ENCODE assay signal across 23 cellular contexts in the genomic region with DNA sequence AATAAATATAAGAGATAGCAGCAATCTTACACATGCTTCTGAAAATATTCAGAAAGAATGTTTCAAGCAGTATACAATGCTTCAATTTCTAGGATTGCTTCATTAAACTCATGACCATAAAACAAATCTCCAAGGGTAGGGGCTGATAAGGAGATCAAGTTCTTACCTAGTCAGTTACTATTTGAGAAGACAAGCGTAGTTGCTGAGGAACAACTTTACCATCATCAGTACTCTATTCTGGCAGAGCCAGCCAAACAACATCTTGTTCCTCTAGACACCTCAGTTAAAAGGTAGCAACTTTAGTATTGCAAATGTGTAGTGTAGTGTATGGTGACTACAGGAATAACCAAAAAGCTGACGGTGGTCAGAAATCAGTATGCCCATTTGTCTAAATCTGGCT.
"Had no signal": no experiment of that assay in that cellular context is flagged by ENCODE, and none has a peak within 500 bp of the region (broad histone marks: within the 10 kb centered on the region; RNA-seq: fewer than 3 reads in every experiment).

No MANE protein-coding gene starts in this region.

- H3K9me3 ChIP-seq: suprapubic skin, testis, thoracic aorta, thyroid gland, tibial artery, tibial nerve, transverse colon, upper lobe of left lung, upper lobe of right lung, uterus, vagina had no signal

- H3K4me1 ChIP-seq: suprapubic skin, testis, thyroid gland, tibial artery, tibial nerve, transverse colon, upper lobe of left lung, upper lobe of right lung, uterus, vagina had no signal

- H3K4me3 ChIP-seq: stomach, suprapubic skin, testis, thoracic aorta, thyroid gland, tibial artery, tibial nerve, transverse colon, upper lobe of left lung, upper lobe of right lung, uterus, vagina had no signal

- H3K27ac ChIP-seq: stomach, suprapubic skin, testis, thoracic aorta, thyroid gland, tibial artery, tibial nerve, transverse colon, upper lobe of left lung, upper lobe of right lung, uterus, vagina had no signal

- H3K36me3 ChIP-seq: stomach, suprapubic skin, thoracic aorta, thyroid gland, tibial artery, tibial nerve, transverse colon, upper lobe of left lung, upper lobe of right lung, uterus, vagina had no signal

- H3K27me3 ChIP-seq: stomach, suprapubic skin, testis, thyroid gland, tibial artery, tibial nerve, transverse colon, upper lobe of left lung, upper lobe of right lung, uterus, vagina had no signal

- DNase-seq: stimulated activated CD4-positive, alpha-beta T cell treated with anti-CD3 and anti-CD28 coated beads, Interleukin-2, amount 100 ng/mL, for 48 hours; stimulated activated CD4-positive, alpha-beta T cell treated with anti-CD3 and anti-CD28 coated beads, Interleukin-4, amount 100 ng/mL, for 1 hour; stimulated activated CD4-positive, alpha-beta T cell treated with anti-CD3 and anti-CD28 coated beads, Interleukin-4, amount 100 ng/mL, for 24 hours; stimulated activated CD4-positive, alpha-beta T cell treated with anti-CD3 and anti-CD28 coated beads, Interleukin-4, amount 100 ng/mL, for 4 hours; stimulated activated CD8-positive, alpha-beta memory T cell treated with anti-CD3 and anti-CD28 coated beads, Interleukin-4, amount 100 ng/mL, for 48 hours; stimulated activated naive B cell treated with anti-CD40 and anti-IgM and Interleukin-4, amounts not matched to agents 10 μg/mL and 1 μg/mL and 100 μg/mL, for 72 hours; stimulated activated naive CD4-positive, alpha-beta T cell; stimulated activated naive CD4-positive, alpha-beta T cell treated with Interleukin-2 at 50 U/mL for 16 hours; stimulated activated naive CD8-positive, alpha-beta T cell treated with anti-CD3 and anti-CD28 coated beads, Interleukin-15, amount 100 ng/mL, for 72 hours; stimulated activated naive CD8-positive, alpha-beta T cell treated with anti-CD3 and anti-CD28 coated beads, Interleukin-15, Interleukin-2, amounts not matched to agents 100 U/mL and 50 U/mL, for 24 hours; stomach; substantia nigra; testis; thyroid gland; tibial artery; transverse colon; upper lobe of left lung; upper lobe of right lung; uterus had no signal
